ENCODE assay signal across 18 cellular contexts in the genomic region with DNA sequence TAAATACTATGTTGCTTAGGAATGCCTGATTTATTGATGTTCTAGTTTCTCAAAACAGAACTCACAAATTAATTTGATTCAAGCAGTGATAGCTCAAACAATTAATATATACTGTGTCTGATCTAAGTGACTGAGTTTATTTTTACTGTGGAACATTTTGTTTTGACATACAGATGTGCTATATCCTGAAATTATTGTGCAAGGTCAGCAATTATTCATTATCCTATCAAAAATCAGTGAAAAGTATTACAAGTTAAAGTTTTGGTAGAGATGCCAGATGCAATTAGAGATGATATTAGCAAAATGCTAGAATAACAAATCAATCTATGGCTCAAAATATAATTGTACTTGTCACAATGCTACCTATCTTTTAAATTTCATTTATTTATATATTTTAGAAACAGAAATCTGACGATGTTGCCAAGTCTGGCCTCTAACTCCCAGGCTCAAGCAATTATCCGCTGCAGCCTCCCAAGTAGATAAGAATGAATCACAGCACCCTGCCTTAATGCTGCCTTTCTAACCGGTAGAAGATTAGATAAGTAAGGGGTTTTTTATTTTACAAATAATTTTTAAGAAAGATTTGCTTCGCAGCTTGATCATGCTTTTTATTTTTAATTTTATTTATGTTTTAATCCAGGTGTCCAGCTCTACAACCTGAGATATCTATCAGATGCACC.
"Had no signal": no experiment of that assay in that cellular context is flagged by ENCODE, and none has a peak within 500 bp of the region (broad histone marks: within the 10 kb centered on the region; RNA-seq: fewer than 3 reads in every experiment).

No MANE protein-coding gene starts in this region.

- H3K27ac ChIP-seq: HL-60, KMS-11, RWPE1 had no signal

- ATAC-seq: Panc1, PC-3 had no signal

- H3K4me2 ChIP-seq: KMS-11 had no signal

- FAIRE-seq: HTR-8/SVneo had no signal

- H3K9ac ChIP-seq: KMS-11 had no signal

- DNase-seq: Kasumi-1, MM.1S, NCI-H1092 treated with DMSO at 0.1 percent for 48 hours, NCI-H1436 treated with DMSO at 0.1 percent for 48 hours, NCI-H1694, NCI-H187 treated with DMSO at 0.1 percent for 48 hours, NCI-H2029 treated with DMSO at 0.1 percent for 48 hours, NCI-H2171 treated with DMSO at 0.1 percent for 48 hours, NCI-H524 treated with DMSO at 0.1 percent for 48 hours, NCI-H69, NCI-H774, PC-3, SHP77 had no signal
